Comparison of ENCODE assay signal across 9 cellular contexts in the genomic region with DNA sequence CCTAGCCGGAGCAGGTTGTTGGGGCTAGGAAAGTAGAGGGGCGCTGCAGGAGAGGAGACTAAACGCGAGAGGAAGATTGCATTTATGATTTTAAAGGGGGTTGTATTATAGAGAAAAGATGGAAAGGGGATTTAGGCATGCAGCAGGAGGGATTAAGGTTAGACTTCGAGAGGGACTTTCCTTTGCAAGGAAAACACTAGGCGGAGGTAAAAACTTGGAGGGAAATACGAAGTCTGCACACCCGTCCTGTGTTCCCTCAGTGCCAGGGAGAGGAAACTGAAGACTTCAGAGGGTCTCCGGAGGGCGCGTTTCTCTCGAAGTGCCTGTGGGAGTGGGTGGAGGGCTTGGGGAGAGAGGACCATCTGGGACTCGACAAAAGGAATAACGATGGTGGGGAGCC. TPM values are rescaled to one million over a fixed set of nuclear protein-coding genes. Genes with fewer than 3 reads are reported as not detected.
DNase-seq lines count a peak whose midpoint lies in the region; ATAC-seq and TF ChIP-seq lines count a peak whose summit lies in the region.
"Had no signal": no experiment of that assay in that cellular context is flagged by ENCODE, and none has a peak within 500 bp of the region (broad histone marks: within the 10 kb centered on the region; RNA-seq: fewer than 3 reads in every experiment).

No MANE protein-coding gene starts in this region.

- H3K27me3 Mint-ChIP-seq in natural killer cell (ENCODE audit: low read depth in 2 of 2), result peaks cover 66 to 77% of the 10 kb centered on the region in 2 donors

- TF ChIP-seq EP300 in upper lobe of left lung (IDR thresholded peaks at IDR 0.05), result no peak

- H3K36me3 ChIP-seq in cardiac muscle cell (no peaks in the 10 kb centered on the region), ectodermal cell (ENCODE audit: control insufficient read depth, insufficient read depth, low read length) (no peaks in the 10 kb centered on the region), upper lobe of left lung (no peaks in the 10 kb centered on the region)

- peaks cover 6% of the 10 kb centered on the region in 2 donors for H3K4me1 Mint-ChIP-seq in natural killer cell

- H3K27ac ChIP-seq in cardiac muscle cell (no peak overlapping the region), ectodermal cell (ENCODE audit: insufficient read depth, low read depth, low read length, poor library complexity, severe bottlenecking) (no peak overlapping the region), upper lobe of left lung (no peak overlapping the region)

- WGBS in ectodermal cell, 2 experiments, result 22 to 25% methylated on average over 14 of the region's 14 CpGs
- WGBS in upper lobe of left lung, 2 donors, result 19 to 23% methylated on average over 14 of the region's 14 CpGs

- no peaks in the 10 kb centered on the region for H3K9me3 ChIP-seq in cardiac muscle cell (ENCODE audit: low read depth)
- no peaks in the 10 kb centered on the region for H3K9me3 ChIP-seq in ectodermal cell (ENCODE audit: control insufficient read depth, low read length)
- H3K9me3 ChIP-seq in upper lobe of left lung, result no peaks in the 10 kb centered on the region

- H3K9me3 Mint-ChIP-seq in natural killer cell, result no peaks in the 10 kb centered on the region

- H3K4me3 ChIP-seq in cardiac muscle cell (peak overlapping the region; percentile 80), ectodermal cell (ENCODE audit: insufficient read depth, low read depth, low read length) (peak overlapping the region; percentile 64), upper lobe of left lung (peak overlapping the region in 3 of 4 donors; percentile 35 to 52 (median 47))

- ATAC-seq in left ventricle myocardium superior (no peak), natural killer cell (no peak), upper lobe of left lung (ENCODE audit: low FRiP score in 2 of 2) (no peak), GM21723 (IDR thresholded peaks at IDR 0.05; ENCODE audit: unreplicated experiment) (no peak)

- H3K27ac Mint-ChIP-seq in natural killer cell, result no peak overlapping the region

- no peak for TF ChIP-seq POLR2A in upper lobe of left lung (IDR thresholded peaks at IDR 0.05)

- peak overlapping the region; percentile 72 for H3K4me3 Mint-ChIP-seq in natural killer cell

- H3K27me3 ChIP-seq in cardiac muscle cell (no peaks in the 10 kb centered on the region), ectodermal cell (ENCODE audit: control insufficient read depth, insufficient read depth, low read length, poor library complexity, severe bottlenecking) (peaks cover 24% of the 10 kb centered on the region), upper lobe of left lung (peaks cover 0 to 17% (median 10%) of the 10 kb centered on the region in 4 donors)

- intact Hi-C loops in left ventricle myocardium superior (cut with micrococcal nuclease) (no loop called here), natural killer cell (cut with micrococcal nuclease) (no loop called here), head of caudate nucleus (cut with DNase I) (no loop called here)

- peaks cover 42% of the 10 kb centered on the region for H3K4me1 ChIP-seq in cardiac muscle cell (ENCODE audit: low read depth)
- H3K4me1 ChIP-seq in ectodermal cell (ENCODE audit: control insufficient read depth, insufficient read depth, low read length), result peaks cover 26% of the 10 kb centered on the region
- peaks cover 11 to 17% (median 12%) of the 10 kb centered on the region in 4 donors for H3K4me1 ChIP-seq in upper lobe of left lung

- DNase-seq in cardiac muscle cell (ENCODE audit: low read depth in 1 of 2, low spot score in 1 of 2) (no peak), left ventricle myocardium superior (no peak), natural killer cell (no peak), upper lobe of left lung (no peak), head of caudate nucleus (no peak), globus pallidus (ENCODE audit: low spot score) (no peak)

- TF ChIP-seq CTCF in cardiac muscle cell (IDR thresholded peaks at IDR 0.05; ENCODE audit: low read depth, low read length) (no peak), natural killer cell (IDR thresholded peaks at IDR 0.05) (no peak), upper lobe of left lung (IDR thresholded peaks at IDR 0.05) (no peak)

- H3K36me3 Mint-ChIP-seq in natural killer cell, result no peaks in the 10 kb centered on the region

RNA-seq across cellular contexts. Expression of a gene that starts 0.4 kb away (rescaled TPM):
- total RNA-seq in cardiac muscle cell (138 and 154 TPM in 2 replicates), left ventricle myocardium superior (298 TPM), natural killer cell (not detected), upper lobe of left lung (under 1 TPM in 4 of 6 donors, not detected in 2; 0.22 to 0.89 (median 0.30) TPM)
- 196 and 266 TPM in 2 replicates for polyA plus RNA-seq in cardiac muscle cell
- 18.0 TPM for polyA plus RNA-seq in ectodermal cell (2013, experiment 1 of 4)
- 17.8 TPM for polyA plus RNA-seq in ectodermal cell (2013, experiment 2 of 4)
- 21.5 TPM for polyA plus RNA-seq in ectodermal cell (2013, experiment 3 of 4)
- polyA plus RNA-seq in ectodermal cell (2013, experiment 4 of 4), result 27.5 TPM

RNA-seq across cellular contexts. Expression of a gene that starts 39.5 kb away (rescaled TPM):
- 17.0 and 23.7 TPM in 2 replicates for total RNA-seq in cardiac muscle cell
- polyA plus RNA-seq in cardiac muscle cell, result 22.1 and 25.6 TPM in 2 replicates
- total RNA-seq in left ventricle myocardium superior, result 2.8 TPM
- polyA plus RNA-seq in ectodermal cell (2013, experiment 1 of 4), result 22.0 TPM
- polyA plus RNA-seq in ectodermal cell (2013, experiment 2 of 4), result 17.0 TPM
- polyA plus RNA-seq in ectodermal cell (2013, experiment 3 of 4), result 13.8 TPM
- polyA plus RNA-seq in ectodermal cell (2013, experiment 4 of 4), result 15.4 TPM
- 10 to 100 TPM; 11.8 to 15.0 (median 12.4) TPM for total RNA-seq in natural killer cell
- total RNA-seq in upper lobe of left lung, result 10 to 100 TPM in 2 of 6 donors, 1 to 10 TPM in 4; 3.8 to 17.8 (median 7.0) TPM

RNA-seq across cellular contexts. Expression of a gene that starts 45.8 kb away (rescaled TPM):
- not detected in 2 replicates for total RNA-seq in cardiac muscle cell
- polyA plus RNA-seq in cardiac muscle cell, result not detected in 2 replicates
- not detected for total RNA-seq in left ventricle myocardium superior
- polyA plus RNA-seq in ectodermal cell (2013, experiment 1 of 4), result not detected
- not detected for polyA plus RNA-seq in ectodermal cell (2013, experiment 2 of 4)
- polyA plus RNA-seq in ectodermal cell (2013, experiment 3 of 4), result not detected
- not detected for polyA plus RNA-seq in ectodermal cell (2013, experiment 4 of 4)
- not detected for total RNA-seq in natural killer cell
- total RNA-seq in upper lobe of left lung, result not detected
- total RNA-seq: omental fat pad had no signal

RNA-seq across cellular contexts. Expression of a gene that starts 59.3 kb away (rescaled TPM):
- total RNA-seq in cardiac muscle cell (not detected in 2 replicates), left ventricle myocardium superior (not detected), natural killer cell (not detected), upper lobe of left lung (not detected)
- polyA plus RNA-seq in cardiac muscle cell, result 0.22 TPM in 1 of 2 replicates, not detected in the other
- polyA plus RNA-seq in ectodermal cell (2013, experiment 1 of 4), result not detected
- not detected for polyA plus RNA-seq in ectodermal cell (2013, experiment 2 of 4)
- polyA plus RNA-seq in ectodermal cell (2013, experiment 3 of 4), result not detected
- polyA plus RNA-seq in ectodermal cell (2013, experiment 4 of 4), result not detected
- total RNA-seq: omental fat pad had no signal

Comparison
In these comparisons a context has a peak if more than half of its experiments do, and no peak if none do; other contexts are left out.
1. RNA of a gene that starts 0.4 kb away (total RNA-seq): 298 TPM in left ventricle myocardium superior (single experiment) and 138 to 154 TPM in cardiac muscle cell; 0.22 to 0.89 TPM in upper lobe of left lung and not detected in natural killer cell; every median in the first group is over 10 times any median in the second.
2. Peak in every context shown above with its lines, with median percentiles within 50 percentile points of each other: H3K4me3 ChIP-seq.